23 cellular contexts compared by ENCODE assay signal in genomic region chr6:133034509-133035206, GRCh38.
A peak's percentile ranks its signal among the peaks of the same experiment; 100 is the strongest.
DNase-seq lines count a peak whose midpoint lies in the region; ATAC-seq, FAIRE-seq and TF ChIP-seq lines count a peak whose summit lies in the region.
"Had no signal": no experiment of that assay in that cellular context is flagged by ENCODE, and none has a peak within 500 bp of the region (broad histone marks: within the 10 kb centered on the region; RNA-seq: fewer than 3 reads in every experiment).

No MANE protein-coding gene starts in this region.

- H2AFZ ChIP-seq in IMR-90 (replicated peaks; ENCODE audit: low read length, poor library complexity) (no peak overlapping the region), HepG2 (ENCODE audit: low read length) (no peak overlapping the region)

- H3K27me3 ChIP-seq in IMR-90 (ENCODE audit: control insufficient read depth, insufficient read depth, low read length) (no peaks in the 10 kb centered on the region), HepG2 (ENCODE audit: control insufficient read depth in 1 of 2, insufficient read depth in 2 of 2, low read length in 2 of 2) (no peaks in the 10 kb centered on the region)

- H3K23ac ChIP-seq in IMR-90 (ENCODE audit: low read depth, low read length): no peak overlapping the region

- no peak overlapping the region for H2AK9ac ChIP-seq in IMR-90 (replicated peaks; ENCODE audit: low read depth, low read length, poor library complexity)

- H3K27me3 Mint-ChIP-seq in mesothelial cell of epicardium (ENCODE audit: low read depth): peaks cover 7% of the 10 kb centered on the region
- H3K27me3 Mint-ChIP-seq in activated T-cell treated with anti-CD3 and anti-CD28 coated beads, Interleukin-2, amount 50 U/mL, for 24 hours: no peaks in the 10 kb centered on the region

- H3K36me3 Mint-ChIP-seq in mesothelial cell of epicardium: no peaks in the 10 kb centered on the region
- H3K36me3 Mint-ChIP-seq in activated T-cell treated with anti-CD3 and anti-CD28 coated beads, Interleukin-2, amount 50 U/mL, for 24 hours (ENCODE audit: low read depth): no peaks in the 10 kb centered on the region

- H3K9me1 ChIP-seq in IMR-90 (ENCODE audit: insufficient read depth, low read length): no peaks in the 10 kb centered on the region; the same call in 1 of the 2 replicates

- H2BK5ac ChIP-seq in IMR-90 (ENCODE audit: low read depth, low read length, poor library complexity, severe bottlenecking): no peak overlapping the region

- 41% methylated on average over 8 of the region's 8 CpGs for WGBS in A549 (ENCODE audit: missing lambda C conversion rate)
- WGBS in IMR-90 (ENCODE audit: extremely low coverage in 2 of 2, insufficient read length in 1 of 2), 2 experiments: no CpG with 5 or more reads among the region's 8 CpGs
- under 1% methylated on average over 8 of the region's 8 CpGs for WGBS in HepG2 (ENCODE audit: low lambda C conversion rate)

- H3K27ac ChIP-seq in A549 (peak overlapping the region; percentile 38 to 45; a peak in 2 of 6 replicates), IMR-90 (ENCODE audit: insufficient read depth, low read length) (no peak overlapping the region), HepG2 (ENCODE audit: extremely low read length, insufficient read depth, low read length) (peak overlapping the region; percentile 77)
- H3K27ac ChIP-seq: HL-60, RWPE1 had no signal

- no peak overlapping the region for H3K56ac ChIP-seq in IMR-90 (ENCODE audit: extremely low read depth, insufficient read depth, low read length)

- intact Hi-C loops in IMR-90 (cut with micrococcal nuclease) (no loop called here), HepG2 (cut with micrococcal nuclease; ENCODE audit: unreplicated experiment) (loop anchor here (5.0 kb wide), 1 partner anchor 212 kb away; no protein-coding TSS in a partner anchor)

- no peak for TF ChIP-seq CTCF in A549 (IDR thresholded peaks at IDR 0.05)
- no peak for TF ChIP-seq CTCF in IMR-90 (conservative IDR thresholded peaks at IDR 0.05; ENCODE audit: low read depth, low read length)
- no peak for TF ChIP-seq CTCF in HepG2 (CRISPR knock-in tag; IDR thresholded peaks at IDR 0.05)
- TF ChIP-seq CTCF in mesothelial cell of epicardium (IDR thresholded peaks at IDR 0.05; ENCODE audit: unreplicated experiment): no peak

- peaks cover 19% of the 10 kb centered on the region for H3K9me3 Mint-ChIP-seq in mesothelial cell of epicardium
- no peaks in the 10 kb centered on the region for H3K9me3 Mint-ChIP-seq in activated T-cell treated with anti-CD3 and anti-CD28 coated beads, Interleukin-2, amount 50 U/mL, for 24 hours

- no peak overlapping the region for H4K91ac ChIP-seq in IMR-90 (ENCODE audit: insufficient read depth, low read depth, low read length)

- TF ChIP-seq RAD21 in A549 (conservative IDR thresholded peaks at IDR 0.05 in 1 of 2, IDR thresholded peaks at IDR 0.05 in 1 of 2): no peak
- TF ChIP-seq RAD21 in IMR-90 (IDR thresholded peaks at IDR 0.05; ENCODE audit: low read length): no peak
- no peak for TF ChIP-seq RAD21 in HepG2 (CRISPR knock-in tag; IDR thresholded peaks at IDR 0.05)

- H3K79me1 ChIP-seq in IMR-90 (ENCODE audit: low read depth in 1 of 2, low read length in 2 of 2): no peaks in the 10 kb centered on the region

- H3K4me1 ChIP-seq in A549 (peaks cover 16% of the 10 kb centered on the region; the same call in 1 of the 3 replicates), IMR-90 (ENCODE audit: control insufficient read depth, insufficient read depth, low read length) (no peaks in the 10 kb centered on the region; the same call in 1 of the 2 replicates), HepG2 (ENCODE audit: insufficient read depth, low read length) (peaks cover 37% of the 10 kb centered on the region)

- POLR2A ChIA-PET in A549 (lab: Yijun Ruan, JAX) (no interaction called here), IMR-90 (lab: Charles Lee; ENCODE audit: unreplicated experiment) (no interaction called here), HepG2 (lab: Yijun Ruan, JAX) (interaction anchor here (0.7 to 2.1 kb wide), 7 partner anchors 10 to 221 kb away, joined by 3 to 8 read pairs (median 4); partner anchors contain the start of gene RPS12)

- H2BK15ac ChIP-seq in IMR-90 (ENCODE audit: low read depth, low read length): no peak overlapping the region

- no peak overlapping the region for H2BK120ac ChIP-seq in IMR-90 (ENCODE audit: low read depth, low read length)

- dilution Hi-C loops in IMR-90 (cut with HindIII; ENCODE audit: low sequenced_read_pairs, unreplicated experiment): no loop called here

- H3K9me3 ChIP-seq in A549 (no peaks in the 10 kb centered on the region), IMR-90 (ENCODE audit: control insufficient read depth, insufficient read depth, low read length) (no peaks in the 10 kb centered on the region), HepG2 (ENCODE audit: low read length) (no peaks in the 10 kb centered on the region)

- no peak overlapping the region for H3K14ac ChIP-seq in IMR-90 (replicated peaks; ENCODE audit: low read depth, low read length)

- H3K4me3 ChIP-seq in A549 (no peak overlapping the region), IMR-90 (ENCODE audit: insufficient read depth, low read depth, low read length) (no peak overlapping the region), HepG2 (replicated peaks in 1 of 3; ENCODE audit: insufficient read depth in 1 of 3, low read depth in 2 of 3, low read length in 3 of 3) (peak overlapping the region in 2 of 3 experiments; percentile 25 to 35; a peak in 4 of 6 replicates)

- in situ Hi-C loops in IMR-90 (cut with MboI; ENCODE audit: low sequenced_read_pairs): no loop called here
- in situ Hi-C loops in HepG2 (cut with HindIII; ENCODE audit: extremely low pct_ligation_motif_present, low pct_unique_long_range_greater_than_20kb): no loop called here

- H3K36me3 ChIP-seq in IMR-90 (ENCODE audit: control insufficient read depth, insufficient read depth, low read length) (no peaks in the 10 kb centered on the region), HepG2 (replicated peaks in 1 of 2; ENCODE audit: control insufficient read depth in 1 of 2, insufficient read depth in 2 of 2, low read length in 2 of 2) (no peaks in the 10 kb centered on the region)

- no peak for TF ChIP-seq POLR2A in A549 (IDR thresholded peaks at IDR 0.05; ENCODE audit: low read length)
- TF ChIP-seq POLR2A in IMR-90 (IDR thresholded peaks at IDR 0.05; ENCODE audit: low read depth, low read length): no peak
- no peak for TF ChIP-seq POLR2A in HepG2 (IDR thresholded peaks at IDR 0.05; ENCODE audit: insufficient read depth in 1 of 2, low read depth in 2 of 2, low read length in 2 of 2)

- H4K20me1 ChIP-seq in IMR-90 (ENCODE audit: insufficient read depth, low read length): no peaks in the 10 kb centered on the region
- no peaks in the 10 kb centered on the region for H4K20me1 ChIP-seq in HepG2 (ENCODE audit: insufficient read depth, low read length)

- DNase-seq in A549 (ENCODE audit: low read depth in 1 of 2, low spot score in 1 of 2) (peak in 1 of 2 experiments; percentile 30), IMR-90 (no peak), NCI-H774 (lab: John Stamatoyannopoulos, UW) (peak; percentile 23), HepG2 (ENCODE audit: low spot score) (peak; percentile 99), mesothelial cell of epicardium (ENCODE audit: low spot score in 2 of 2, unreplicated experiment in 2 of 2) (no peak), NCI-H1105 treated with DMSO at 0.1 percent for 48 hours (lab: John Stamatoyannopoulos, UW) (no peak)
- no peak for DNase-seq in activated T-cell treated with anti-CD3 and anti-CD28 coated beads, Interleukin-2, amount 50 U/mL, for 24 hours
- DNase-seq: 8988T, Calu3, KBM-7, MV-4-11, NCI-H1105, NCI-H187, NCI-H2081 treated with DMSO at 0.1 percent for 48 hours, NCI-H2171 treated with DMSO at 0.1 percent for 48 hours, NCI-H345, NCI-H510A treated with DMSO at 0.1 percent for 48 hours, SHP77 had no signal

- H3K9ac ChIP-seq in IMR-90 (ENCODE audit: low read depth, low read length): no peak overlapping the region
- peak overlapping the region; percentile 50 for H3K9ac ChIP-seq in HepG2 (ENCODE audit: insufficient read depth, low read depth, low read length)

- no peak overlapping the region for H3K4me3 Mint-ChIP-seq in mesothelial cell of epicardium
- H3K4me3 Mint-ChIP-seq in activated T-cell treated with anti-CD3 and anti-CD28 coated beads, Interleukin-2, amount 50 U/mL, for 24 hours: no peak overlapping the region

- FAIRE-seq in A549 (lab: Jason Lieb, UNC) (no peak), HepG2 (lab: Jason Lieb, UNC) (peak; percentile 76)
- FAIRE-seq: GM18507, H54 had no signal

- peak overlapping the region; percentile 43 for H3K4me2 ChIP-seq in A549
- H3K4me2 ChIP-seq in IMR-90 (ENCODE audit: low read depth, low read length): no peak overlapping the region
- H3K4me2 ChIP-seq in HepG2 (ENCODE audit: low read depth, low read length): peak overlapping the region; percentile 65

- no peaks in the 10 kb centered on the region for H3K79me2 ChIP-seq in HepG2 (ENCODE audit: insufficient read depth, low read length)

- no peaks in the 10 kb centered on the region for H3K4me1 Mint-ChIP-seq in mesothelial cell of epicardium
- H3K4me1 Mint-ChIP-seq in activated T-cell treated with anti-CD3 and anti-CD28 coated beads, Interleukin-2, amount 50 U/mL, for 24 hours (ENCODE audit: low read depth): no peaks in the 10 kb centered on the region

- H2BK20ac ChIP-seq in IMR-90 (ENCODE audit: low read depth, low read length): no peak overlapping the region; the same call in 1 of the 2 replicates

- BruUV-seq in IMR-90 (replicated peaks; lab: Mats Ljungman, UMichigan): no TSS peak
- BruUV-seq in HepG2 (replicated peaks; lab: Mats Ljungman, UMichigan): no TSS peak

- CTCF ChIA-PET in A549 (lab: Yijun Ruan, JAX) (interaction anchor here (1.1 kb wide), 1 partner anchor 21 kb away, joined by 3 read pairs; no protein-coding TSS in a partner anchor), IMR-90 (lab: Yijun Ruan, JAX) (no interaction called here), HepG2 (lab: Yijun Ruan, JAX; ENCODE audit: low intra/inter-chr PET ratio, low total read pairs) (interaction anchor here (0.8 kb wide), 1 partner anchor 70 kb away, joined by 3 read pairs; no protein-coding TSS in a partner anchor)

- H3K18ac ChIP-seq in IMR-90 (ENCODE audit: low read depth, low read length): no peak overlapping the region

- H4K8ac ChIP-seq in IMR-90 (ENCODE audit: low read depth in 2 of 2, low read length in 2 of 2): no peak overlapping the region

- H2AK5ac ChIP-seq in IMR-90 (ENCODE audit: low read depth, low read length): no peak overlapping the region

- 0 out of 2 replicates have a peak overlapping the region, but pooled peaks have one; percentile 3 for H3K4ac ChIP-seq in IMR-90 (ENCODE audit: low read depth, low read length)

- TF ChIP-seq EP300 in A549 (IDR thresholded peaks at IDR 0.05) (no peak), HepG2 (IDR thresholded peaks at IDR 0.05; ENCODE audit: low read depth in 2 of 2, low read length in 2 of 2) (peak; percentile 74 to 96; a peak in 3 of 4 replicates), HepG2 (CRISPR knock-in tag; IDR thresholded peaks at IDR 0.05; ENCODE audit: borderline replicate concordance) (peak; percentile 89)

- ATAC-seq in A549 (peak in 1 of 2 experiments; percentile 47; a peak in 2 of 6 replicates), IMR-90 (ENCODE audit: low read depth) (peak; percentile 49), HepG2 (peak; percentile 97)
- ATAC-seq: Panc1 had no signal

- no peak overlapping the region for H4K5ac ChIP-seq in IMR-90 (ENCODE audit: low read depth, low read length)

- H3K27ac Mint-ChIP-seq in mesothelial cell of epicardium: no peak overlapping the region
- H3K27ac Mint-ChIP-seq in activated T-cell treated with anti-CD3 and anti-CD28 coated beads, Interleukin-2, amount 50 U/mL, for 24 hours: no peak overlapping the region

Comparison
In these comparisons a context has a peak if more than half of its experiments do, and no peak if none do; other contexts are left out.
1. DNase-seq: peak in NCI-H774 (single experiment) and HepG2 (single experiment); none in IMR-90 (single experiment), mesothelial cell of epicardium (0 of 2), NCI-H1105 treated with DMSO at 0.1 percent for 48 hours (single experiment) and activated T-cell treated with anti-CD3 and anti-CD28 coated beads, Interleukin-2, amount 50 U/mL, for 24 hours (single experiment).
2. H3K4me3 ChIP-seq: peak in HepG2 (2 of 3); none in A549 (single experiment) and IMR-90 (single experiment).
3. Of the 38 proteins assayed by ChIP-seq in both HepG2 and A549: peak only in HepG2: CEBPB, CHD4, EHMT2, EP300, FOSL2, HDAC2 and 6 more; only in A549: none; in both: MAFK; in neither: 24; mixed calls (peak in some experiments, not most) for 1.